In genomic region chr12:109596418-109597244, GRCh38 we compare ENCODE assay signal across 1 cellular context.
TF ChIP-seq lines count a peak whose summit lies in the region.

No MANE protein-coding gene starts in this region.

TF ChIP-seq in GM12878, 131 proteins besides CTCF, POLR2A, EP300 and RAD21:
- no peak for TF ChIP-seq SREBF1 (IDR thresholded peaks at IDR 0.05; ENCODE audit: low read length)
- no peak for TF ChIP-seq NRF1 (conservative IDR thresholded peaks at IDR 0.05; ENCODE audit: low read depth, low read length)
- no peak for TF ChIP-seq ZNF217 (IDR thresholded peaks at IDR 0.05)
- TF ChIP-seq HDAC2 (IDR thresholded peaks at IDR 0.05): no peak
- TF ChIP-seq BHLHE40 (IDR thresholded peaks at IDR 0.05; ENCODE audit: borderline replicate concordance in 1 of 2, low read depth in 2 of 2, low read length in 1 of 2): no peak
- TF ChIP-seq, protein P1, sequence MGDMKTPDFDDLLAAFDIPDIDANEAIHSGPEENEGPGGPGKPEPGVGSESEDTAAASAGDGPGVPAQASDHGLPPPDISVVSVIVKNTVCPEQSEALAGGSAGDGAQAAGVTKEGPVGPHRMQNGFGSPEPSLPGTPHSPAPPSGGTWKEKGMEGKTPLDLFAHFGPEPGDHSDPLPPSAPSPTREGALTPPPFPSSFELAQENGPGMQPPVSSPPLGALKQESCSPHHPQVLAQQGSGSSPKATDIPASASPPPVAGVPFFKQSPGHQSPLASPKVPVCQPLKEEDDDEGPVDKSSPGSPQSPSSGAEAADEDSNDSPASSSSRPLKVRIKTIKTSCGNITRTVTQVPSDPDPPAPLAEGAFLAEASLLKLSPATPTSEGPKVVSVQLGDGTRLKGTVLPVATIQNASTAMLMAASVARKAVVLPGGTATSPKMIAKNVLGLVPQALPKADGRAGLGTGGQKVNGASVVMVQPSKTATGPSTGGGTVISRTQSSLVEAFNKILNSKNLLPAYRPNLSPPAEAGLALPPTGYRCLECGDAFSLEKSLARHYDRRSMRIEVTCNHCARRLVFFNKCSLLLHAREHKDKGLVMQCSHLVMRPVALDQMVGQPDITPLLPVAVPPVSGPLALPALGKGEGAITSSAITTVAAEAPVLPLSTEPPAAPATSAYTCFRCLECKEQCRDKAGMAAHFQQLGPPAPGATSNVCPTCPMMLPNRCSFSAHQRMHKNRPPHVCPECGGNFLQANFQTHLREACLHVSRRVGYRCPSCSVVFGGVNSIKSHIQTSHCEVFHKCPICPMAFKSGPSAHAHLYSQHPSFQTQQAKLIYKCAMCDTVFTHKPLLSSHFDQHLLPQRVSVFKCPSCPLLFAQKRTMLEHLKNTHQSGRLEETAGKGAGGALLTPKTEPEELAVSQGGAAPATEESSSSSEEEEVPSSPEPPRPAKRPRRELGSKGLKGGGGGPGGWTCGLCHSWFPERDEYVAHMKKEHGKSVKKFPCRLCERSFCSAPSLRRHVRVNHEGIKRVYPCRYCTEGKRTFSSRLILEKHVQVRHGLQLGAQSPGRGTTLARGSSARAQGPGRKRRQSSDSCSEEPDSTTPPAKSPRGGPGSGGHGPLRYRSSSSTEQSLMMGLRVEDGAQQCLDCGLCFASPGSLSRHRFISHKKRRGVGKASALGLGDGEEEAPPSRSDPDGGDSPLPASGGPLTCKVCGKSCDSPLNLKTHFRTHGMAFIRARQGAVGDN (IDR thresholded peaks at IDR 0.05): no peak
- TF ChIP-seq HDAC6 (IDR thresholded peaks at IDR 0.05; ENCODE audit: unreplicated experiment): no peak
